Comparison of ENCODE assay signal across 1 cellular context in the genomic region with DNA sequence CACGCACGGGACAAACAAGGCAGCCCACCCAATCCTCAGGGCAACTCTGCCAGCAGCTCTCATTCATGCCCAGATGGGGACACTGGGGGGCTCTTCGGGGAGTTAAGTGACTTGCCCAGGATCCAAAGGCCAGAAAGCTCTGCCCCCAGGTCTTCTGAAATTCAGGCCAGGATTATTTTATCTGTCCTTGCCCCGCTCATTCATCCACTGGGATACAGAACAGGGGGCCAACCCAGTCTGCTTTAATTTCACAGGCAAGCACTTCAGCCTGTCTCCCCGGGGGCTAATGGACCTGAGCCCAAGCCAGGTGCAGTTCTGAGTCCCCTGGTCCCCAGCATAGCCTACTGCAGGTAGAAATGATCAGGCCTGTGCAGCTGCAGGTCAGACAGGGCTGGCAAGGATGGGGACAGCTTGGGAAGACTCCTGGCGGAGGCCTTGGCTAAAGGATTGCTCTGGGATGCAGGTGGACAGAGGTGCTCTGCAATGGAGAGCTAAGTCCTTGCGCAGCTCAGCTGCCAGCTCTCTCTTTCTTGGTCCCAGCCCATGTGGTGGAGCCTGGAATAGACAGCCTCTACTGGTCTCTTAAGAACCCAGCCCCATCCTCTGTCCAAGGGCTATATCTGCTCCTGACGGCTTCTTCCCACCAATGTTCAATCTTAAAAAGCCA.
TF ChIP-seq lines count a peak whose summit lies in the region.

No MANE protein-coding gene starts in this region.

TF ChIP-seq in IMR-90, 13 proteins besides CTCF, POLR2A, EP300 and RAD21:
- no peak for TF ChIP-seq RFX5 (IDR thresholded peaks at IDR 0.05; ENCODE audit: low read depth, low read length)
